In the genomic region with DNA sequence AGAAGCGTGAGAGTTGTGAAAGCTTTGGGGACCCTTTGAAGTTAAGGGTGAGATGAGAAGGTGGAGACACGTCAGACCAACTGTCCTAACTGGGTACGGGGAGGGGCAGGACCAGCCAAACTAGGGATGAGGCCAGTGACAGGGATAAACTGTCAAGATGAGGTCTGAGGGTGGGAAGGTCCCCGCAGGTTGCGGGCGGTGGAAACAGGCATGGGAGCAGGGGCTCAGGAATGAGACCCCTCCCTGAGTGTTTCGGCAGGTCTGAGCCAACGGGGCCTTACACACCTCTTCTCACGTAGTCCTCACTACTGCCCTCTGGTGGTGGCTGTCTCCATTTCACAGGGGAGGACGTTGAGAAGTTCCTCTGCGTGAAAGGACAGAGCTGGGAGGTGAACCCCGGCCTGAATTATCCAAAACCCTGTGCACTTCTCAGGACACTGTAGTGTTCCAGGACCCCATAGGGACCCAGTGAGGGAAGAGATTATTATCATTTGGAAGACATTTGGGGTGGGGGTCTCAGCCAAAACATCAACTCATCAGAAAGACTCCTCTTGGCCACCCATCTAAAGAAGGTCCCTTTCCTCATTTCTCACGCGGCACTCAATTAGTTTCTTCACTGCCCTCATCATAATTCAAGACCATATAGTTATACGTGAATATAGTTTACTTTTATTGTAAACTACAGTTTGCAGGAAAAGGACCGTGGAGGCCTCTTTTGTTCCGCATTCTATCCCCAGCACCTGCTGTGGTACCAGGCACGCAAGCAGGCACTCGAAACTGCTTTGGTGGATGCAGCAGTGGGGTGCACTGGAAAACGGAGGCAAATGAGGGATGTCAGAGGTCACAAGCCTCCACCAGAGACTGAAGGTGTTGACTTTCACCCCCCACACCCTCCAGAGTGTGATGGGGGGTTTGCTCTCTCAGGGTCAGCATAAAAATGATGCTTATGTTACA, we compare ENCODE assay signal across 8 cellular contexts. TPM values are rescaled to one million over a fixed set of nuclear protein-coding genes. Genes with fewer than 3 reads are reported as not detected.
DNase-seq lines count a peak whose midpoint lies in the region; ATAC-seq and TF ChIP-seq lines count a peak whose summit lies in the region.

No MANE protein-coding gene starts in this region.

- H4K20me1 ChIP-seq in OCI-LY1 (ENCODE audit: insufficient read depth, low read length) = no peaks in the 10 kb centered on the region

- no peak overlapping the region for H3K4me3 Mint-ChIP-seq in nephron progenitor cell

- no peaks in the 10 kb centered on the region for H3K9me2 ChIP-seq in OCI-LY1 (ENCODE audit: low read depth, low read length)

- no peak overlapping the region; the same call in 1 of the 2 replicates for H3K9ac ChIP-seq in OCI-LY1 (ENCODE audit: low read length)

- TF ChIP-seq CTCF in GM12875 (IDR thresholded peaks at IDR 0.05; ENCODE audit: borderline replicate concordance, insufficient read depth, low read depth, low read length) (peak; percentile 86), OCI-LY1 (IDR thresholded peaks at IDR 0.05; ENCODE audit: low read length) (peak; percentile 81), esophagus squamous epithelium (IDR thresholded peaks at IDR 0.05) (peak; percentile 74 to 86 (median 76)), nephron progenitor cell (IDR thresholded peaks at IDR 0.05) (peak; percentile 76)

- intact Hi-C loops in esophagus squamous epithelium (cut with DNase I) = loop anchor here (10.0 kb wide), 1 partner anchor 110 kb away; the partner anchor contains the start of gene TRMO

- no peak overlapping the region for H3K4me3 ChIP-seq in GM12875 (ENCODE audit: low read depth, low read length)
- H3K4me3 ChIP-seq in OCI-LY1 (ENCODE audit: low read depth, low read length, poor library complexity, severe bottlenecking) = peak overlapping the region; percentile 36
- peak overlapping the region in 1 of 4 donors; percentile 12 for H3K4me3 ChIP-seq in esophagus squamous epithelium

- 29 to 41% methylated on average over 18 of the region's 20 CpGs for WGBS in esophagus squamous epithelium, 2 donors

- peak; percentile 44 for ATAC-seq in HG03342 (IDR thresholded peaks at IDR 0.05; ENCODE audit: unreplicated experiment)
- ATAC-seq in stimulated activated naive CD8-positive, alpha-beta T cell treated with anti-CD3 and anti-CD28 coated beads, Interleukin-15, Interleukin-2, amounts not matched to agents 100 U/mL and 50 U/mL, for 24 hours = peak; percentile 98

- no peaks in the 10 kb centered on the region for H3K79me2 ChIP-seq in OCI-LY1 (ENCODE audit: insufficient read depth, low read length)

- H3K36me3 Mint-ChIP-seq in nephron progenitor cell (ENCODE audit: low read depth) = no peaks in the 10 kb centered on the region

- H3K4me1 Mint-ChIP-seq in nephron progenitor cell = peaks cover 26% of the 10 kb centered on the region

- no peaks in the 10 kb centered on the region for H3K36me3 ChIP-seq in OCI-LY1 (ENCODE audit: insufficient read depth, low read length)
- H3K36me3 ChIP-seq in esophagus squamous epithelium = no peaks in the 10 kb centered on the region

- H3K9me3 ChIP-seq in OCI-LY1 (ENCODE audit: low read length) = no peaks in the 10 kb centered on the region
- no peaks in the 10 kb centered on the region for H3K9me3 ChIP-seq in esophagus squamous epithelium

- H3K4me1 ChIP-seq in OCI-LY1 (ENCODE audit: insufficient read depth, low read length, severe bottlenecking) (peaks cover 21% of the 10 kb centered on the region), esophagus squamous epithelium (peaks cover 3 to 25% (median 5%) of the 10 kb centered on the region in 3 donors)

- H2AFZ ChIP-seq in OCI-LY1 (ENCODE audit: low read length) = no peak overlapping the region

- peak overlapping the region; percentile 54 for H3K4me2 ChIP-seq in OCI-LY1 (ENCODE audit: low read length)

- DNase-seq in 8988T = peak; percentile 44
- peak; percentile 92 for DNase-seq in activated T-cell treated with anti-CD3 and anti-CD28 coated beads for 4 hours
- DNase-seq in esophagus squamous epithelium (lab: John Stamatoyannopoulos, UW) = peak; percentile 27
- peak; percentile 86 for DNase-seq in nephron progenitor cell
- peak; percentile 94 for DNase-seq in stimulated activated naive CD8-positive, alpha-beta T cell treated with anti-CD3 and anti-CD28 coated beads, Interleukin-15, Interleukin-2, amounts not matched to agents 100 U/mL and 50 U/mL, for 24 hours

- H3K27me3 Mint-ChIP-seq in nephron progenitor cell (ENCODE audit: low read depth, poor library complexity) = peaks cover 28% of the 10 kb centered on the region

- no peak for TF ChIP-seq POLR2A in esophagus squamous epithelium (IDR thresholded peaks at IDR 0.05)

- H3K27ac Mint-ChIP-seq in nephron progenitor cell = no peak overlapping the region

- no peaks in the 10 kb centered on the region for H3K9me3 Mint-ChIP-seq in nephron progenitor cell

- H3K27ac ChIP-seq in OCI-LY1 (ENCODE audit: low read depth, low read length, poor library complexity, severe bottlenecking) (no peak overlapping the region), esophagus squamous epithelium (peak overlapping the region in 2 of 4 donors; percentile 42 to 62)

- no peaks in the 10 kb centered on the region for H3F3A ChIP-seq in OCI-LY1 (ENCODE audit: insufficient read depth, low read length)

- H3K27me3 ChIP-seq in OCI-LY1 (ENCODE audit: insufficient read depth, low read length) (no peaks in the 10 kb centered on the region), esophagus squamous epithelium (no peaks in the 10 kb centered on the region)

RNA-seq across cellular contexts. Expression of gene NANS, which starts 21.7 kb away (rescaled TPM):
- total RNA-seq in esophagus squamous epithelium = 10 to 100 TPM; 46.2 to 72.0 (median 58.4) TPM

RNA-seq across cellular contexts. Expression of gene ANP32B, which starts 51.7 kb away (rescaled TPM):
- total RNA-seq in esophagus squamous epithelium = 10 to 100 TPM; 21.9 to 41.8 (median 28.4) TPM

Comparison
In these comparisons a context has a peak if more than half of its experiments do, and no peak if none do; other contexts are left out.
1. DNase-seq: peak in every context shown above with its lines; median percentile 94 in stimulated activated naive CD8-positive, alpha-beta T cell treated with anti-CD3 and anti-CD28 coated beads, Interleukin-15, Interleukin-2, amounts not matched to agents 100 U/mL and 50 U/mL, for 24 hours; 92 in activated T-cell treated with anti-CD3 and anti-CD28 coated beads for 4 hours; 86 in nephron progenitor cell; 44 in 8988T; 27 in esophagus squamous epithelium.